Comparison of ENCODE assay signal across 22 cellular contexts in the genomic region with DNA sequence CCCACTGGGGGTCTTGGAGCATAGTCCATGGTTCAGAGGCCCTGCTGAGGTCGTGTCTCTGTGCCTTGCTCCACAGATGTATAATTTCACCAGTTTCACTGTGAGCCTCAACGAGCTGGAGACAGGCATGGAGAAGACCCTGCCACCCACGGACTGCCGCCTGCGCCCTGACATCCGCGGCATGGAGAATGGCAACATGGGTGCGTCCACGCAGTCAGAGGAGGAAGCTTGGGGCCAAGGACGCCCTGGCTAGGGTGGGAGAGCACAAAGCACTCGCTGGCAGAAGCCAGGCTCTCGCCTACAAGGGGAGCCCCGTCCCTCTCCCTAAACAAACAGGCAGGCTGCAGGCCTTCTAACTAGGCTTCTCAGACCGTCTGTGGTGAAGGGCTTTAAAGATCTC. TPM values are rescaled to one million over a fixed set of nuclear protein-coding genes. Genes with fewer than 3 reads are reported as not detected.
DNase-seq lines count a peak whose midpoint lies in the region; ATAC-seq and TF ChIP-seq lines count a peak whose summit lies in the region.
"Had no signal": no experiment of that assay in that cellular context is flagged by ENCODE, and none has a peak within 500 bp of the region (broad histone marks: within the 10 kb centered on the region; RNA-seq: fewer than 3 reads in every experiment).

No MANE protein-coding gene starts in this region.

- peaks cover 16% of the 10 kb centered on the region for H3K4me1 Mint-ChIP-seq in central memory CD8-positive, alpha-beta T cell
- H3K4me1 Mint-ChIP-seq: CD14-positive monocyte, GM23338, H9 had no signal

- intact Hi-C loops in spleen (cut with DNase I; ENCODE audit: low total_unique reads) = no loop called here

- no peaks in the 10 kb centered on the region for H3K27me3 Mint-ChIP-seq in central memory CD8-positive, alpha-beta T cell
- H3K27me3 Mint-ChIP-seq: CD4-positive, alpha-beta T cell; CD8-positive, alpha-beta memory T cell had no signal

- H3K27ac ChIP-seq in RWPE1 (peak overlapping the region; percentile 2; the same call in 1 of the 2 replicates), spleen (peak overlapping the region in 5 of 8 donors; percentile 30 to 78 (median 48))
- H3K27ac ChIP-seq: A549; BLaER1 treated with 17β-estradiol and CSF1 and Interleukin-3, amounts not matched to agents 10 nM and 100 nM had no signal

- no peak for ATAC-seq in activated naive CD4-positive, alpha-beta T cell treated with anti-CD3 and anti-CD28 coated beads, Interleukin-2, amount 50 U/mL, for 72 hours
- ATAC-seq in central memory CD8-positive, alpha-beta T cell (replicated peaks; ENCODE audit: extremely low read depth, poor library complexity, severe bottlenecking) = no peak
- ATAC-seq: A549, GM23338, HCT116 had no signal

- no peak overlapping the region for H3K4me3 ChIP-seq in spleen
- H3K4me3 ChIP-seq: A549; BLaER1 treated with 17β-estradiol and CSF1 and Interleukin-3, amounts not matched to agents 10 nM and 100 nM; GM23338 had no signal

- 68 to 78% (median 75%) methylated on average over 10 to 14 of the region's 14 CpGs for WGBS in spleen, 5 donors

- peak overlapping the region; percentile 1 to 91 for H3K27ac Mint-ChIP-seq in activated naive CD4-positive, alpha-beta T cell treated with anti-CD3 and anti-CD28 coated beads, Interleukin-2, amount 50 U/mL, for 72 hours
- peak overlapping the region; percentile 80 for H3K27ac Mint-ChIP-seq in central memory CD8-positive, alpha-beta T cell (ENCODE audit: low read depth)
- H3K27ac Mint-ChIP-seq: CD4-positive, alpha-beta T cell; GM23338 had no signal

- H3K36me3 ChIP-seq in spleen = peaks cover 0 to 100% (median 66%) of the 10 kb centered on the region in 6 donors

- POLR2A ChIA-PET in RWPE1 (lab: Yijun Ruan, JAX; ENCODE audit: low non-redundant PET) = no interaction called here

- no peak overlapping the region for H3K4me3 Mint-ChIP-seq in central memory CD8-positive, alpha-beta T cell
- H3K4me3 Mint-ChIP-seq: CD14-positive monocyte; CD4-positive, alpha-beta T cell; CD8-positive, alpha-beta memory T cell; GM23338; H9 had no signal

- DNase-seq in activated naive CD4-positive, alpha-beta T cell treated with anti-CD3 and anti-CD28 coated beads, Interleukin-2, amount 50 U/mL, for 72 hours (ENCODE audit: low spot score in 2 of 2) = no peak
- no peak for DNase-seq in activated naive CD4-positive, alpha-beta T cell treated with anti-CD3 and anti-CD28 coated beads, Interleukin-2, amount 50 U/mL, for 16 hours
- DNase-seq in RWPE1 (ENCODE audit: low spot score) = no peak
- DNase-seq in central memory CD8-positive, alpha-beta T cell (ENCODE audit: low spot score in 2 of 2) = no peak
- peak; percentile 86 for DNase-seq in spleen
- DNase-seq in DMS79 (lab: John Stamatoyannopoulos, UW) = no peak
- DNase-seq in KBM-7 = no peak
- DNase-seq: 8988T; ACHN; AML-193; BE2C; CD4-positive, alpha-beta T cell; CD8-positive, alpha-beta memory T cell; DMS 273 treated with DMSO at 0.1 percent for 48 hours; DMS79 treated with DMSO at 0.1 percent for 48 hours; GF-D8; H9 had no signal

- in situ Hi-C loops in KBM-7 (cut with MboI; ENCODE audit: low pct_unique_long_range_greater_than_20kb, low sequenced_read_pairs) = no loop called here

- H3K27me3 ChIP-seq in spleen (replicated peaks in 1 of 7) = no peaks in the 10 kb centered on the region
- H3K27me3 ChIP-seq: BE2C had no signal

- no peaks in the 10 kb centered on the region for H3K9me3 Mint-ChIP-seq in activated naive CD4-positive, alpha-beta T cell treated with anti-CD3 and anti-CD28 coated beads, Interleukin-2, amount 50 U/mL, for 72 hours
- no peaks in the 10 kb centered on the region for H3K9me3 Mint-ChIP-seq in central memory CD8-positive, alpha-beta T cell
- H3K9me3 Mint-ChIP-seq: CD4-positive, alpha-beta T cell; CD8-positive, alpha-beta memory T cell; GM23338; H9 had no signal

- CTCF ChIA-PET in RWPE1 (lab: Yijun Ruan, JAX) = interaction anchor here (0.6 kb wide), 1 partner anchor 530 kb away, joined by 3 read pairs; no protein-coding TSS in a partner anchor

- no peak for TF ChIP-seq CTCF in RWPE1 (conservative IDR thresholded peaks at IDR 0.05; ENCODE audit: low read depth)
- TF ChIP-seq CTCF in spleen (IDR thresholded peaks at IDR 0.05 in 8 of 11, conservative IDR thresholded peaks at IDR 0.05 in 3 of 11) = no peak

- peaks cover 6 to 78% (median 50%) of the 10 kb centered on the region in 6 donors for H3K4me1 ChIP-seq in spleen
- H3K4me1 ChIP-seq: A549 had no signal

- TF ChIP-seq POLR2A in spleen (IDR thresholded peaks at IDR 0.05) = no peak

- H3K9me3 ChIP-seq in spleen = no peaks in the 10 kb centered on the region
- H3K9me3 ChIP-seq: A549; BE2C; BLaER1 treated with 17β-estradiol and CSF1 and Interleukin-3, amounts not matched to agents 10 nM and 100 nM had no signal

- no peaks in the 10 kb centered on the region for H3K36me3 Mint-ChIP-seq in activated naive CD4-positive, alpha-beta T cell treated with anti-CD3 and anti-CD28 coated beads, Interleukin-2, amount 50 U/mL, for 72 hours
- H3K36me3 Mint-ChIP-seq in central memory CD8-positive, alpha-beta T cell (ENCODE audit: insufficient read depth) = peaks cover 15% of the 10 kb centered on the region

RNA-seq across cellular contexts. Expression of gene ADRM1, which starts 13.7 kb away (rescaled TPM):
- total RNA-seq in activated naive CD4-positive, alpha-beta T cell treated with anti-CD3 and anti-CD28 coated beads, Interleukin-2, amount 50 U/mL, for 72 hours = 10 to 100 TPM; 92.6 to 93.6 TPM
- total RNA-seq in spleen = 100 to 1,000 TPM in 2 of 7 donors, 10 to 100 TPM in 5; 67.1 to 112 (median 82.3) TPM
- polyA plus RNA-seq in spleen = 10 to 100 TPM; 60.5 to 95.6 (median 74.7) TPM

RNA-seq across cellular contexts. Expression of gene OSBPL2, which starts 50.8 kb away (rescaled TPM):
- total RNA-seq in activated naive CD4-positive, alpha-beta T cell treated with anti-CD3 and anti-CD28 coated beads, Interleukin-2, amount 50 U/mL, for 72 hours = 10 to 100 TPM; 30.0 to 49.5 TPM
- total RNA-seq in spleen = 10 to 100 TPM; 40.6 to 81.7 (median 64.8) TPM
- 10 to 100 TPM in 2 of 3 donors, 1 to 10 TPM in 1; 9.2 to 19.6 (median 14.0) TPM for polyA plus RNA-seq in spleen
